In the genomic region with DNA sequence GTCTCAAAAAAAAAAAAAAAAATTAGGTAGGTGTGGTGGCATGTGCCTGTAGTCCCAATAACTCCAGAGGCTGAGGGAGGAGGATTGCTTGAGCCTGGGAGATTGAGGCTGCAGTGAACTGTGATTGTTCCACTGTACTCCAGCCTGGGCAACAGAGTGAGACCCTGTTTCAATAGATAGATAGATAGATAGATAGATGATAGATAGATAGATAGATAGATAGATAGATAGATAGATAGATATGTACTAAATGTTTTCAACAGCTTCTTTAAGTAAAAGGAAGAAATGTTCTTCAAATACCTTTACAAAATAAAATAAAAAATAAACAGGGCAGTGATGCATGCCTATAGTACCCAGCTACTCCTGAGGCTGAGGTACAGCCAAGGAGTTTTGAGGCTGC, we compare ENCODE assay signal across 20 cellular contexts. TPM values are rescaled to one million over a fixed set of nuclear protein-coding genes. Genes with fewer than 3 reads are reported as not detected.
A peak's percentile ranks its signal among the peaks of the same experiment; 100 is the strongest.
DNase-seq lines count a peak whose midpoint lies in the region; ATAC-seq and TF ChIP-seq lines count a peak whose summit lies in the region.
"Had no signal": no experiment of that assay in that cellular context is flagged by ENCODE, and none has a peak within 500 bp of the region (broad histone marks: within the 10 kb centered on the region; RNA-seq: fewer than 3 reads in every experiment).

No MANE protein-coding gene starts in this region.

- H3K4ac ChIP-seq in mesendoderm (ENCODE audit: low read depth, low read length), result no peak overlapping the region

- DNase-seq in activated T-cell treated with anti-CD3 and anti-CD28 coated beads, Interleukin-2, amount 50 U/mL, for 24 hours, result peak; percentile 7
- DNase-seq in activated T-cell treated with anti-CD3 and anti-CD28 coated beads for 4 hours, result no peak
- DNase-seq in neural crest cell (ENCODE audit: low read depth, low spot score), result no peak
- no peak for DNase-seq in gastrocnemius medialis
- no peak for DNase-seq in activated CD8-positive, alpha-beta memory T cell treated with anti-CD3 and anti-CD28 coated beads, Interleukin-2, amount 50 U/mL, for 48 hours
- no peak for DNase-seq in mesendoderm
- DNase-seq in DMS79 (lab: John Stamatoyannopoulos, UW), result no peak
- DNase-seq: Caco-2; CD4-positive, CD25-positive, alpha-beta regulatory T cell; CD8-positive, alpha-beta T cell; DMS79 treated with DMSO at 0.1 percent for 48 hours; GF-D8; GM23248; H9; HFFc6 had no signal

- no peak overlapping the region for H3K9ac ChIP-seq in mesendoderm (ENCODE audit: low read length)
- H3K9ac ChIP-seq: BLaER1, GM23248 had no signal

- no peak overlapping the region for H3K18ac ChIP-seq in mesendoderm (ENCODE audit: low read length)

- H3K4me1 ChIP-seq in gastrocnemius medialis (peaks cover 78 to 95% of the 10 kb centered on the region in 2 donors), mesendoderm (ENCODE audit: control insufficient read depth, low read depth, low read length) (no peaks in the 10 kb centered on the region)
- H3K4me1 ChIP-seq: BLaER1, Caco-2 had no signal

- no peak overlapping the region for H2BK5ac ChIP-seq in mesendoderm (ENCODE audit: low read length)

- H3K4me1 Mint-ChIP-seq in activated T-cell treated with anti-CD3 and anti-CD28 coated beads, Interleukin-2, amount 50 U/mL, for 24 hours (ENCODE audit: low read depth), result peaks cover 24% of the 10 kb centered on the region
- peaks cover 35% of the 10 kb centered on the region for H3K4me1 Mint-ChIP-seq in neural crest cell

- no peaks in the 10 kb centered on the region for H3K36me3 Mint-ChIP-seq in activated T-cell treated with anti-CD3 and anti-CD28 coated beads, Interleukin-2, amount 50 U/mL, for 24 hours (ENCODE audit: low read depth)
- peaks cover 3% of the 10 kb centered on the region for H3K36me3 Mint-ChIP-seq in neural crest cell (ENCODE audit: low read depth)
- H3K36me3 Mint-ChIP-seq: CD4-positive, CD25-positive, alpha-beta regulatory T cell; CD8-positive, alpha-beta T cell had no signal

- in situ Hi-C loops in gastrocnemius medialis (cut with MboI; ENCODE audit: low sequenced_read_pairs in 4 of 4), result loop anchor here in 1 of 4 donors (25.0 kb wide), 1 partner anchor 117 kb away; no protein-coding TSS in a partner anchor

- H3K27me3 ChIP-seq in gastrocnemius medialis (no peaks in the 10 kb centered on the region), mesendoderm (ENCODE audit: insufficient read depth, low read length, poor library complexity) (no peaks in the 10 kb centered on the region)
- H3K27me3 ChIP-seq: BLaER1 had no signal

- TF ChIP-seq CTCF in neural crest cell (conservative IDR thresholded peaks at IDR 0.05) (no peak), gastrocnemius medialis (IDR thresholded peaks at IDR 0.05 in 4 of 5, conservative IDR thresholded peaks at IDR 0.05 in 1 of 5) (no peak)

- H3K27ac Mint-ChIP-seq in activated T-cell treated with anti-CD3 and anti-CD28 coated beads, Interleukin-2, amount 50 U/mL, for 24 hours, result no peak overlapping the region
- H3K27ac Mint-ChIP-seq in neural crest cell (ENCODE audit: unreplicated experiment), result peak overlapping the region; percentile 57
- H3K27ac Mint-ChIP-seq: B cell; CD4-positive, CD25-positive, alpha-beta regulatory T cell; CD8-positive, alpha-beta T cell; H9; HFFc6 had no signal

- no peak overlapping the region for H3K56ac ChIP-seq in mesendoderm (ENCODE audit: low read length)

- H3K36me3 ChIP-seq in gastrocnemius medialis (no peaks in the 10 kb centered on the region), mesendoderm (ENCODE audit: control insufficient read depth, insufficient read depth, low read length) (no peaks in the 10 kb centered on the region)

- no peak overlapping the region for H3K4me3 ChIP-seq in gastrocnemius medialis
- H3K4me3 ChIP-seq in mesendoderm (ENCODE audit: low read length), result no peak overlapping the region
- H3K4me3 ChIP-seq: BLaER1, GM23248 had no signal

- H3K4me3 Mint-ChIP-seq in activated T-cell treated with anti-CD3 and anti-CD28 coated beads, Interleukin-2, amount 50 U/mL, for 24 hours, result no peak overlapping the region
- no peak overlapping the region for H3K4me3 Mint-ChIP-seq in neural crest cell
- H3K4me3 Mint-ChIP-seq: B cell; CD4-positive, CD25-positive, alpha-beta regulatory T cell; CD8-positive, alpha-beta T cell; H9; HFFc6 had no signal

- no peak overlapping the region for H3K4me2 ChIP-seq in mesendoderm (ENCODE audit: low read length)
- H3K4me2 ChIP-seq: BLaER1 had no signal

- no peak overlapping the region for H4K5ac ChIP-seq in mesendoderm (ENCODE audit: low read length)

- no peaks in the 10 kb centered on the region for H3K27me3 Mint-ChIP-seq in activated T-cell treated with anti-CD3 and anti-CD28 coated beads, Interleukin-2, amount 50 U/mL, for 24 hours
- H3K27me3 Mint-ChIP-seq in neural crest cell (ENCODE audit: low read depth), result no peaks in the 10 kb centered on the region
- H3K27me3 Mint-ChIP-seq: B cell; CD4-positive, CD25-positive, alpha-beta regulatory T cell had no signal

- no peak overlapping the region for H2BK120ac ChIP-seq in mesendoderm (ENCODE audit: low read depth, low read length)

- intact Hi-C loops in gastrocnemius medialis (cut with DNase I; ENCODE audit: low total_unique reads), result no loop called here

- peak in 1 of 2 donors; percentile 3 for ATAC-seq in gastrocnemius medialis
- ATAC-seq: CD8-positive, alpha-beta T cell; HCT116 had no signal

- H3K79me2 ChIP-seq in mesendoderm (ENCODE audit: control insufficient read depth, insufficient read depth, low read length), result peaks cover 66% of the 10 kb centered on the region

- no peak overlapping the region for H2BK15ac ChIP-seq in mesendoderm (replicated peaks; ENCODE audit: low read depth)

- no peak for TF ChIP-seq POLR2A in gastrocnemius medialis (IDR thresholded peaks at IDR 0.05)

- H3K27ac ChIP-seq in gastrocnemius medialis (peak overlapping the region; percentile 98 to 99 (median 99)), mesendoderm (ENCODE audit: low read depth, low read length) (no peak overlapping the region)
- H3K27ac ChIP-seq: 22Rv1, BLaER1, C4-2B, GM23248 had no signal

- H3K9me3 ChIP-seq in gastrocnemius medialis, result no peaks in the 10 kb centered on the region
- H3K9me3 ChIP-seq: Caco-2 had no signal

- H3K23ac ChIP-seq in mesendoderm (ENCODE audit: low read length), result no peak overlapping the region

- peaks cover 22% of the 10 kb centered on the region for H3K79me1 ChIP-seq in mesendoderm (ENCODE audit: low read length)

- no peaks in the 10 kb centered on the region for H3K9me3 Mint-ChIP-seq in activated T-cell treated with anti-CD3 and anti-CD28 coated beads, Interleukin-2, amount 50 U/mL, for 24 hours
- H3K9me3 Mint-ChIP-seq in neural crest cell, result no peaks in the 10 kb centered on the region
- H3K9me3 Mint-ChIP-seq: CD4-positive, CD25-positive, alpha-beta regulatory T cell; CD8-positive, alpha-beta T cell; HFFc6 had no signal

- no peak overlapping the region for H4K8ac ChIP-seq in mesendoderm (ENCODE audit: low read depth, low read length)

- no peak overlapping the region for H2AK5ac ChIP-seq in mesendoderm (ENCODE audit: low read length)

RNA-seq across cellular contexts. Expression of gene KIF1B, which starts 9.8 kb away (rescaled TPM):
- 113 and 116 TPM in 2 replicates for total RNA-seq in neural crest cell
- total RNA-seq in gastrocnemius medialis, result 100 to 1,000 TPM; 203 to 445 (median 306) TPM
- 22.8 TPM for polyA plus RNA-seq in mesendoderm (2013, experiment 1 of 2)
- polyA plus RNA-seq in mesendoderm (2013, experiment 2 of 2), result 23.0 TPM
